18 cellular contexts compared by ENCODE assay signal in the genomic region with DNA sequence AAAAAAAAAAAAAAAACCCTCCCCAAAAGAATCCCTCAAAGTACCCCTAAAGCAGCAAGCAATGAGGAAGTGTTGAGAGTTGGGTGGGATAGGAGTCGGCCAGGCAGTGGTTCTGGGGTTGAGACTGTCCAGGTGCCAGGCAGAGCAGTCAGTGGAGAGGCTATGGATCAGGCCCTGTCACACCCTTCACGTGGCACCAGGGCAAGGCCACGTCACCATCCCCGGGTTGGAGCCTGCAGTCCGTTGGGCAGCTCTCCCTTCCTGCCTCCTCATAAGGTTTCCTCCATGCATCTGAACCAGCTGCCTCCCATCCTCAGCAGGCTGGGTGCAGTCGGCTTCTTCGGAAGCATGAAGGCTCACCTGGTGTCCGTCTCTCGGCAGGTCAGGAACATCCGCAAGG. TPM values are rescaled to one million over a fixed set of nuclear protein-coding genes. Genes with fewer than 3 reads are reported as not detected.
DNase-seq lines count a peak whose midpoint lies in the region; ATAC-seq, FAIRE-seq and TF ChIP-seq lines count a peak whose summit lies in the region.
"Had no signal": no experiment of that assay in that cellular context is flagged by ENCODE, and none has a peak within 500 bp of the region (broad histone marks: within the 10 kb centered on the region; RNA-seq: fewer than 3 reads in every experiment).

No MANE protein-coding gene starts in this region.

- H3K9ac ChIP-seq in H9 (ENCODE audit: extremely low read depth, insufficient read length, low read length): no peak overlapping the region
- H3K9ac ChIP-seq: BLaER1 treated with 17β-estradiol and CSF1 and Interleukin-3, amounts not matched to agents 10 nM and 100 nM; GM23248 had no signal

- H2BK5ac ChIP-seq in H9 (ENCODE audit: insufficient read length, low read length): no peak overlapping the region

- H3K56ac ChIP-seq in H9 (ENCODE audit: insufficient read length, low read depth, low read length): no peak overlapping the region

- no peak overlapping the region for H3K4ac ChIP-seq in H9 (ENCODE audit: low read depth, low read length)

- no peak overlapping the region for H2BK120ac ChIP-seq in H9 (ENCODE audit: low read depth, low read length, poor library complexity, severe bottlenecking)

- H3K4me1 ChIP-seq in H9 (ENCODE audit: insufficient read depth, low read length) (no peaks in the 10 kb centered on the region), osteoblast (ENCODE audit: insufficient read depth, low read length) (no peaks in the 10 kb centered on the region)
- H3K4me1 ChIP-seq in naive thymus-derived CD4-positive, alpha-beta T cell (ENCODE audit: control insufficient read depth in 2 of 2, insufficient read depth in 2 of 2, low read length in 2 of 2): peaks cover 0 to 25% of the 10 kb centered on the region in 2 donors

- no peak overlapping the region for H4K5ac ChIP-seq in H9 (ENCODE audit: insufficient read length, low read depth, low read length)

- H2AFZ ChIP-seq in H9 (ENCODE audit: low read length) (no peak overlapping the region), osteoblast (ENCODE audit: low read length) (no peak overlapping the region)
- H2AFZ ChIP-seq: GM23248 had no signal

- no peak overlapping the region for H2AK5ac ChIP-seq in H9 (ENCODE audit: insufficient read length, low read length)

- H3K18ac ChIP-seq in H9 (ENCODE audit: insufficient read length, low read depth, low read length): no peak overlapping the region

- no peak for FAIRE-seq in GM19239 (lab: Jason Lieb, UNC)
- FAIRE-seq: H54, HepG2 had no signal

- H3K4me2 ChIP-seq in H9 (ENCODE audit: insufficient read depth, insufficient read length, low read length) (no peak overlapping the region), osteoblast (ENCODE audit: insufficient read depth, low read length) (no peak overlapping the region)
- H3K4me2 ChIP-seq: BLaER1 treated with 17β-estradiol and CSF1 and Interleukin-3, amounts not matched to agents 10 nM and 100 nM had no signal

- H2BK12ac ChIP-seq in H9 (ENCODE audit: insufficient read length, low read depth, low read length): no peak overlapping the region

- H3K23ac ChIP-seq in H9 (ENCODE audit: insufficient read length, low read depth, low read length): no peak overlapping the region

- no peak for TF ChIP-seq CTCF in CD4-positive, alpha-beta T cell (IDR thresholded peaks at IDR 0.05)
- TF ChIP-seq CTCF in H9 (conservative IDR thresholded peaks at IDR 0.05): no peak
- TF ChIP-seq CTCF in osteoblast (IDR thresholded peaks at IDR 0.05; ENCODE audit: extremely low read depth, low read depth, low read length): no peak

- H3T11ph ChIP-seq in H9 (ENCODE audit: low read length): no peak overlapping the region

- no peak for ATAC-seq in CD4-positive, alpha-beta T cell (ENCODE audit: poor library complexity)
- no peak for ATAC-seq in naive thymus-derived CD4-positive, alpha-beta T cell
- ATAC-seq in GM19328 (IDR thresholded peaks at IDR 0.05; ENCODE audit: unreplicated experiment) (no peak), HG02763 (IDR thresholded peaks at IDR 0.05; ENCODE audit: unreplicated experiment) (no peak)
- ATAC-seq: HCT116, HepG2 had no signal

- H3K27me3 ChIP-seq in CD4-positive, alpha-beta T cell (ENCODE audit: control insufficient read depth, insufficient read depth, low read length): no peaks in the 10 kb centered on the region
- H3K27me3 ChIP-seq in H9 (ENCODE audit: insufficient read depth, low read length) (no peaks in the 10 kb centered on the region), osteoblast (ENCODE audit: insufficient read depth, low read length) (peaks cover 10% of the 10 kb centered on the region)
- no peaks in the 10 kb centered on the region for H3K27me3 ChIP-seq in naive thymus-derived CD4-positive, alpha-beta T cell (ENCODE audit: control insufficient read depth in 2 of 2, insufficient read depth in 2 of 2, low read length in 2 of 2)

- no peaks in the 10 kb centered on the region for H3K27me3 Mint-ChIP-seq in CD4-positive, alpha-beta T cell
- no peaks in the 10 kb centered on the region for H3K27me3 Mint-ChIP-seq in H9 (ENCODE audit: low read depth)
- peaks cover 0 to 5% (median 0%) of the 10 kb centered on the region in 5 donors for H3K27me3 Mint-ChIP-seq in naive thymus-derived CD4-positive, alpha-beta T cell
- H3K27me3 Mint-ChIP-seq: IgD-negative memory B cell had no signal

- peaks cover 83% of the 10 kb centered on the region for H3K36me3 Mint-ChIP-seq in CD4-positive, alpha-beta T cell (ENCODE audit: low read depth)
- no peaks in the 10 kb centered on the region for H3K36me3 Mint-ChIP-seq in H9 (ENCODE audit: insufficient read depth in 1 of 3, low read depth in 3 of 3)
- H3K36me3 Mint-ChIP-seq in naive thymus-derived CD4-positive, alpha-beta T cell: peaks cover 0 to 32% (median 12%) of the 10 kb centered on the region in 5 donors
- H3K36me3 Mint-ChIP-seq: IgD-negative memory B cell had no signal

- DNase-seq in CD4-positive, alpha-beta T cell: no peak
- no peak for DNase-seq in H9
- no peak for DNase-seq in naive thymus-derived CD4-positive, alpha-beta T cell
- peak; percentile 80 for DNase-seq in osteoblast (ENCODE audit: insufficient read length, low spot score, missing footprints)
- no peak for DNase-seq in GM19239 (ENCODE audit: insufficient read length, low spot score)
- DNase-seq: DMS79 treated with DMSO at 0.1 percent for 48 hours, GF-D8, GM23248, HFFc6, KBM-7 had no signal

- H4K20me1 ChIP-seq in H9 (ENCODE audit: control insufficient read depth, insufficient read depth, insufficient read length) (peaks cover 3% of the 10 kb centered on the region), osteoblast (ENCODE audit: insufficient read depth, low read length) (no peaks in the 10 kb centered on the region)

- no peak overlapping the region for H2BK15ac ChIP-seq in H9 (ENCODE audit: low read depth, low read length)

- peaks cover 3% of the 10 kb centered on the region for H3K23me2 ChIP-seq in H9 (ENCODE audit: insufficient read length, low read depth, low read length, poor library complexity, severe bottlenecking)

- H3K36me3 ChIP-seq in naive thymus-derived CD4-positive, alpha-beta T cell (ENCODE audit: control insufficient read depth in 2 of 3, insufficient read depth in 3 of 3, low read length in 3 of 3): peaks cover 0 to 47% (median 4%) of the 10 kb centered on the region in 3 experiments
- H3K36me3 ChIP-seq in osteoblast (ENCODE audit: insufficient read depth, low read length): no peaks in the 10 kb centered on the region
- H3K36me3 ChIP-seq: BLaER1 treated with 17β-estradiol and CSF1 and Interleukin-3, amounts not matched to agents 10 nM and 100 nM had no signal

- no peaks in the 10 kb centered on the region for H3K79me1 ChIP-seq in H9 (ENCODE audit: insufficient read depth, low read depth, low read length, poor library complexity, severe bottlenecking)

- no peaks in the 10 kb centered on the region for H3K9me3 ChIP-seq in CD4-positive, alpha-beta T cell (ENCODE audit: control insufficient read depth, low read length)
- H3K9me3 ChIP-seq in H9 (ENCODE audit: control insufficient read depth, low read depth, low read length) (no peaks in the 10 kb centered on the region), osteoblast (ENCODE audit: low read depth, low read length) (no peaks in the 10 kb centered on the region)
- no peaks in the 10 kb centered on the region for H3K9me3 ChIP-seq in naive thymus-derived CD4-positive, alpha-beta T cell (ENCODE audit: control insufficient read depth in 2 of 3, low read length in 3 of 3)
- H3K9me3 ChIP-seq: BLaER1 treated with 17β-estradiol and CSF1 and Interleukin-3, amounts not matched to agents 10 nM and 100 nM had no signal

- H4K91ac ChIP-seq in H9 (ENCODE audit: insufficient read length, low read depth, low read length): no peak overlapping the region

- no peak overlapping the region for H3K4me3 ChIP-seq in naive thymus-derived CD4-positive, alpha-beta T cell (ENCODE audit: low read length)
- no peak overlapping the region for H3K4me3 ChIP-seq in osteoblast (ENCODE audit: insufficient read depth, low read length)
- H3K4me3 ChIP-seq: BLaER1 treated with 17β-estradiol and CSF1 and Interleukin-3, amounts not matched to agents 10 nM and 100 nM; GM23248 had no signal

- WGBS in H9 (ENCODE audit: extremely low coverage, insufficient read length, low lambda C conversion rate): no CpG with 5 or more reads among the region's 10 CpGs

- intact Hi-C loops in CD4-positive, alpha-beta T cell (cut with DNase I, micrococcal nuclease): no loop called here
- intact Hi-C loops in naive thymus-derived CD4-positive, alpha-beta T cell (cut with micrococcal nuclease): no loop called here

- H3K4me1 Mint-ChIP-seq in CD4-positive, alpha-beta T cell (ENCODE audit: low read depth): peaks cover 38% of the 10 kb centered on the region
- peaks cover 16 to 28% of the 10 kb centered on the region in 2 experiments for H3K4me1 Mint-ChIP-seq in H9
- H3K4me1 Mint-ChIP-seq in naive thymus-derived CD4-positive, alpha-beta T cell: peaks cover 0 to 47% (median 36%) of the 10 kb centered on the region in 7 donors
- H3K4me1 Mint-ChIP-seq: IgD-negative memory B cell had no signal

- CTCF ChIA-PET in CD4-positive, alpha-beta T cell (lab: Charles Lee): interaction anchor here (0.7 kb wide), 1 partner anchor 132 kb away, joined by 6 read pairs; no protein-coding TSS in a partner anchor
- CTCF ChIA-PET in naive thymus-derived CD4-positive, alpha-beta T cell (lab: Charles Lee): no interaction called here

- H2BK20ac ChIP-seq in H9 (ENCODE audit: low read depth, low read length, poor library complexity, severe bottlenecking): no peak overlapping the region

- H3K79me2 ChIP-seq in H9 (ENCODE audit: insufficient read depth, low read length): no peaks in the 10 kb centered on the region
- no peaks in the 10 kb centered on the region for H3K79me2 ChIP-seq in osteoblast (ENCODE audit: insufficient read depth, low read length)

- no peak overlapping the region for H3K27ac ChIP-seq in CD4-positive, alpha-beta T cell (ENCODE audit: low read depth, low read length)
- H3K27ac ChIP-seq in H9 (ENCODE audit: insufficient read length, low read depth, low read length): no peak overlapping the region
- peak overlapping the region; percentile 18 for H3K27ac ChIP-seq in naive thymus-derived CD4-positive, alpha-beta T cell (ENCODE audit: low read depth, low read length)
- no peak overlapping the region for H3K27ac ChIP-seq in osteoblast (ENCODE audit: low read depth, low read length)
- H3K27ac ChIP-seq: BLaER1 treated with 17β-estradiol and CSF1 and Interleukin-3, amounts not matched to agents 10 nM and 100 nM; GM23248 had no signal

- no peak overlapping the region for H3K14ac ChIP-seq in H9 (ENCODE audit: insufficient read depth, low read length)

- peak overlapping the region; percentile 69 for H3K27ac Mint-ChIP-seq in CD4-positive, alpha-beta T cell
- H3K27ac Mint-ChIP-seq in H9: peak overlapping the region in 2 of 3 experiments; percentile 29 to 45; a peak in 1 of 7 replicates
- H3K27ac Mint-ChIP-seq in naive thymus-derived CD4-positive, alpha-beta T cell: peak overlapping the region in 8 of 9 donors; percentile 69 to 96 (median 89)
- H3K27ac Mint-ChIP-seq: B cell, HFFc6 had no signal

- POLR2A ChIA-PET in CD4-positive, alpha-beta T cell (lab: Charles Lee): interaction anchor here (0.7 kb wide), 1 partner anchor 11 kb away, joined by 3 read pairs; no protein-coding TSS in a partner anchor
- POLR2A ChIA-PET in naive thymus-derived CD4-positive, alpha-beta T cell (lab: Charles Lee): interaction anchor here (1.9 kb wide), 1 partner anchor 11 kb away, joined by 13 read pairs; no protein-coding TSS in a partner anchor

- no peak overlapping the region for H3K4me3 Mint-ChIP-seq in CD4-positive, alpha-beta T cell
- no peak overlapping the region for H3K4me3 Mint-ChIP-seq in H9
- no peak overlapping the region for H3K4me3 Mint-ChIP-seq in naive thymus-derived CD4-positive, alpha-beta T cell
- H3K4me3 Mint-ChIP-seq: B cell, HFFc6 had no signal

- H4K8ac ChIP-seq in H9 (replicated peaks; ENCODE audit: insufficient read length, low read depth, low read length): no peak overlapping the region

- H3K9me3 Mint-ChIP-seq in CD4-positive, alpha-beta T cell: no peaks in the 10 kb centered on the region
- no peaks in the 10 kb centered on the region for H3K9me3 Mint-ChIP-seq in H9
- H3K9me3 Mint-ChIP-seq in naive thymus-derived CD4-positive, alpha-beta T cell: peaks cover 0 to 5% (median 0%) of the 10 kb centered on the region in 11 donors
- H3K9me3 Mint-ChIP-seq: HFFc6, IgD-negative memory B cell had no signal

RNA-seq across cellular contexts. Expression of gene SELENON, which starts 36.5 kb away (rescaled TPM):
- 10 to 100 TPM; 25.3 to 25.7 TPM for total RNA-seq in CD4-positive, alpha-beta T cell
- total RNA-seq in H9 (2021) (89.0 and 90.9 TPM in 2 replicates), osteoblast (33.7 and 45.1 TPM in 2 replicates)
- total RNA-seq in naive thymus-derived CD4-positive, alpha-beta T cell: 10 to 100 TPM; 11.9 to 27.7 (median 25.8) TPM
- 1 to 10 TPM; 2.6 to 5.6 TPM for polyA plus RNA-seq in naive thymus-derived CD4-positive, alpha-beta T cell

RNA-seq across cellular contexts. Expression of gene MTFR1L, which starts 56.3 kb away (rescaled TPM):
- total RNA-seq in CD4-positive, alpha-beta T cell: 10 to 100 TPM; 25.5 to 28.0 TPM
- total RNA-seq in H9 (2021) (31.5 and 32.5 TPM in 2 replicates), osteoblast (46.6 and 47.4 TPM in 2 replicates)
- 10 to 100 TPM; 39.6 to 60.2 (median 42.3) TPM for total RNA-seq in naive thymus-derived CD4-positive, alpha-beta T cell
- polyA plus RNA-seq in naive thymus-derived CD4-positive, alpha-beta T cell: 10 to 100 TPM; 42.4 to 51.2 TPM

Comparison
In these comparisons a context has a peak if more than half of its experiments do, and no peak if none do; other contexts are left out.
1. H3K27ac Mint-ChIP-seq: peak in every context shown above with its lines; median percentile 89 in naive thymus-derived CD4-positive, alpha-beta T cell; 69 in CD4-positive, alpha-beta T cell; 37 in H9.